ENCODE assay signal across 8 cellular contexts in the genomic region with DNA sequence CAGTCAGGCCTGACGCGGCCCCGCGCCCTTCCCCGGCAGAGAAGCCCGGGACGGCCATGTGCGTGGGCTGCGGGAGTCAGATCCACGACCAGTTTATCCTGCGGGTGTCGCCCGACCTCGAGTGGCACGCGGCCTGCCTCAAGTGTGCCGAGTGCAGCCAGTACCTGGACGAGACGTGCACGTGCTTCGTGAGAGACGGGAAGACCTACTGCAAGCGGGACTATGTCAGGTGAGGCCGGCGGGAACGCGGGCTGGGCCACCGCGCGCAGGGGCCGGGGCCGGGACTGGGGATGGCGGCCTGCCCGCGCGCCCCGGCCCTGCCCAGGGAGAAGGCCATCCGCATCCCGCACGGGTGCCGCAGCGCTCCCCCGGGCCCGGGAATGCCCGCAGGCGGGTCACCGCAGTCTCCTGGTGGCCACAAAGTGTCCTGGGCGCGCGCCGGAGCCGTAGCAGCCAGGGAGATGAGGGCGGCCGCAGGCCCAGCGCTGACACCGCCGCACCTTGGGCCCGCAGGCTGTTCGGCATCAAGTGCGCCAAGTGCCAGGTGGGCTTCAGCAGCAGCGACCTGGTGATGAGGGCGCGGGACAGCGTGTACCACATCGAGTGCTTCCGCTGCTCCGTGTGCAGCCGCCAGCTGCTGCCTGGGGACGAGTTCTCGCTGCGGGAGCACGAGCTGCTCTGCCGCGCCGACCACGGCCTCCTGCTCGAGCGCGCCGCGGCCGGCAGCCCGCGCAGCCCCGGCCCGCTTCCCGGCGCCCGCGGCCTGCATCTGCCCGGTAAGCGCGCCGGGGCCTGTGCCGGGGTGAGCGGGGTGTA. TPM values are rescaled to one million over a fixed set of nuclear protein-coding genes. Genes with fewer than 3 reads are reported as not detected.
DNase-seq lines count a peak whose midpoint lies in the region; ATAC-seq and TF ChIP-seq lines count a peak whose summit lies in the region.

No MANE protein-coding gene starts in this region.

- no peaks in the 10 kb centered on the region for H3K36me3 ChIP-seq in smooth muscle cell (ENCODE audit: low read depth)
- H3K36me3 ChIP-seq in aorta (ENCODE audit: control insufficient read depth in 1 of 2, insufficient read depth in 2 of 2, low read length in 1 of 2): no peaks in the 10 kb centered on the region

- H3K4me3 ChIP-seq in foreskin fibroblast (ENCODE audit: low read depth in 1 of 2, low read length in 2 of 2): peak overlapping the region; percentile 76 to 89
- peak overlapping the region; percentile 45 for H3K4me3 ChIP-seq in smooth muscle cell
- no peak overlapping the region for H3K4me3 ChIP-seq in aorta (ENCODE audit: low read length in 2 of 2)

- no peak for ATAC-seq in aorta (ENCODE audit: low FRiP score)
- ATAC-seq in GM19395 (IDR thresholded peaks at IDR 0.05; ENCODE audit: unreplicated experiment): no peak

- H3K27me3 ChIP-seq in smooth muscle cell (ENCODE audit: low read depth) (peaks cover 98% of the 10 kb centered on the region), aorta (ENCODE audit: control insufficient read depth in 1 of 2, insufficient read depth in 2 of 2, low read length in 1 of 2) (no peaks in the 10 kb centered on the region)

- H3K27ac ChIP-seq in smooth muscle cell (ENCODE audit: low read depth) (no peak overlapping the region), aorta (ENCODE audit: low read depth in 1 of 2, low read length in 2 of 2) (no peak overlapping the region)

- H3K4me1 ChIP-seq in smooth muscle cell (ENCODE audit: low read depth): peaks cover 44% of the 10 kb centered on the region
- no peaks in the 10 kb centered on the region for H3K4me1 ChIP-seq in aorta (ENCODE audit: control insufficient read depth in 1 of 2, insufficient read depth in 2 of 2, low read length in 2 of 2)

- H3K9me3 ChIP-seq in smooth muscle cell (replicated peaks; ENCODE audit: low read depth) (no peaks in the 10 kb centered on the region), aorta (ENCODE audit: control insufficient read depth, low read length) (no peaks in the 10 kb centered on the region)

- intact Hi-C loops in aorta (cut with DNase I): no loop called here

- H2AFZ ChIP-seq in smooth muscle cell (ENCODE audit: low read depth): no peak overlapping the region

- H3K9ac ChIP-seq in smooth muscle cell (ENCODE audit: low read depth): no peak overlapping the region

- H4K20me1 ChIP-seq in smooth muscle cell (ENCODE audit: low read depth): peaks cover 23% of the 10 kb centered on the region

- H3K79me2 ChIP-seq in smooth muscle cell (ENCODE audit: low read depth): no peaks in the 10 kb centered on the region

- peak overlapping the region; percentile 88 for H3K4me2 ChIP-seq in smooth muscle cell

- DNase-seq in NCI-H82 (lab: John Stamatoyannopoulos, UW): peak; percentile 52
- DNase-seq in NCI-H82 treated with DMSO at 0.1 percent for 48 hours (lab: John Stamatoyannopoulos, UW; ENCODE audit: unreplicated experiment): no peak
- peak; percentile 42 for DNase-seq in SK-N-DZ (ENCODE audit: low spot score)
- DNase-seq in foreskin fibroblast: peak; percentile 24 to 57
- DNase-seq in smooth muscle cell (lab: John Stamatoyannopoulos, UW; ENCODE audit: unreplicated experiment): no peak
- DNase-seq in aorta: no peak
- no peak for DNase-seq in NCI-H748 treated with DMSO at 0.1 percent for 48 hours (lab: John Stamatoyannopoulos, UW)

- TF ChIP-seq CTCF in foreskin fibroblast (IDR thresholded peaks at IDR 0.05; ENCODE audit: low read depth, low read length) (no peak), smooth muscle cell (IDR thresholded peaks at IDR 0.05; ENCODE audit: borderline replicate concordance, insufficient read depth, poor library complexity, severe bottlenecking) (no peak)

- H3F3A ChIP-seq in smooth muscle cell (ENCODE audit: low read depth): no peaks in the 10 kb centered on the region

- WGBS in smooth muscle cell (ENCODE audit: low lambda C conversion rate): 5% methylated on average over 85 of the region's 96 CpGs
- 10 to 12% methylated on average over 79 to 96 of the region's 96 CpGs for WGBS in aorta, 2 donors

RNA-seq across cellular contexts. Expression of gene ISL2, which starts 1.4 kb away (rescaled TPM):
- polyA plus RNA-seq in SK-N-DZ (2014; cell fraction: cytosol; rRNA removed): 10.2 and 11.3 TPM in 2 replicates
- 19.9 and 23.2 TPM in 2 replicates for polyA plus RNA-seq in SK-N-DZ (2014; cell fraction: nucleus; rRNA removed)
- 0.22 and 0.45 TPM in 2 replicates for total RNA-seq in smooth muscle cell
- polyA plus RNA-seq in smooth muscle cell: 0.35 TPM in 1 of 2 replicates, not detected in the other
- total RNA-seq in aorta: not detected
- not detected for polyA plus RNA-seq in aorta

RNA-seq across cellular contexts. Expression of gene ETFA, which starts 26.7 kb away (rescaled TPM):
- polyA plus RNA-seq in SK-N-DZ (2014; cell fraction: cytosol; rRNA removed): 238 and 247 TPM in 2 replicates
- 176 and 188 TPM in 2 replicates for polyA plus RNA-seq in SK-N-DZ (2014; cell fraction: nucleus; rRNA removed)
- total RNA-seq in smooth muscle cell (79.4 and 98.0 TPM in 2 replicates), aorta (10 to 100 TPM; 76.0 to 81.0 TPM)
- polyA plus RNA-seq in smooth muscle cell (110 and 119 TPM in 2 replicates), aorta (100 to 1,000 TPM in 1 of 2 donors, 10 to 100 TPM in 1; 81.0 to 152 TPM)

Comparison
In these comparisons a context has a peak if more than half of its experiments do, and no peak if none do; other contexts are left out.
1. DNase-seq: peak in NCI-H82 (single experiment), SK-N-DZ (single experiment) and foreskin fibroblast (2 of 2); none in NCI-H82 treated with DMSO at 0.1 percent for 48 hours (single experiment), smooth muscle cell (single experiment), aorta (0 of 2) and NCI-H748 treated with DMSO at 0.1 percent for 48 hours (single experiment).
2. H3K4me3 ChIP-seq: peak in foreskin fibroblast (2 of 2) and smooth muscle cell (single experiment); none in aorta (0 of 2).